8 cellular contexts compared by ENCODE assay signal in the genomic region with DNA sequence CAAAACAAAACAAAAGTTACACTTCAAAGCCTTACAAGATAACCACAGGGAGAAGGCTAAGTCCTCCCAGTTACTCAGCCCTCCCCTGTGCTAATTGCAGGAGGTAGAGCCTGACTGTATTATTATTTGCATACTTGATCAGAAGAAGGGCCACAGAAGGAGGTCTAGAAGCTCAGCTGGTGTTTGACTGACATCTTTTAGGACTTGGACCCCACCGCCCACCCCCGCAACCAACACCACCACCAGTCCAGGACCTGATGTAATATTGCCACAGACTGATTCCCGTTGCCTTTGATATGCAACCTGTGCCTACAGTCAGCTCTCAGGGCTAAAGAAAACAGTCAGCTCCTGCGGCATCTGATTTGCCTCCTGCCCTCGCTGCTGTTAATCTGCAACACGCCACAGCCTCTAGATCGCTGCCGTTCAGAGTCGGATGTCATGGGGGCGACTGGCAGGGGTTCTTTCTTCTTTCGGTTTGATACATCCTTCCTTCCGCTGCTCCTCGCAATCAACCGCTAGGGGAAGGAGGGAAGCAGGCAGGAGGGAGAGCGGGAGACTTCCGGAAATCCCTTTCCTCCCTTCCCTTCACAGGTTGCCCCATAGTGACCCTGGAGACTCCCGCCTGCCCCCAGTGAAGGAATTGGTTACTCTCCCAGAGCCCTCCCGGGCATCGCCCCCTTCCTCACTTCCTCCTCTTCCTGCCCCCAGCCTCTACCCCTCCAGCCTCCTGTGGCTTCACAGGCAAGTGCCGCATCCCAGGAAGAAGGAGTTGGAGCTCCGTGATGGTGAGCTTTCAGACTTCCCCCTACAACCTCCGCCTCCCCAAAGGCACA.
DNase-seq lines count a peak whose midpoint lies in the region; ATAC-seq, FAIRE-seq and TF ChIP-seq lines count a peak whose summit lies in the region.

No MANE protein-coding gene starts in this region.

- no peaks in the 10 kb centered on the region; the same call in none of the 2 replicates for H3K27me3 Mint-ChIP-seq in HFFc6 (ENCODE audit: insufficient read depth)
- peaks cover 7% of the 10 kb centered on the region for H3K27me3 Mint-ChIP-seq in activated naive CD4-positive, alpha-beta T cell treated with anti-CD3 and anti-CD28 coated beads, Interleukin-2, amount 10 ng/mL, durations not matched to agents 7 days and 5 days

- peak; percentile 13 for DNase-seq in activated naive CD4-positive, alpha-beta T cell treated with Interleukin-2 at 50 U/mL for 16 hours
- DNase-seq in activated naive CD4-positive, alpha-beta T cell (lab: John Stamatoyannopoulos, UW) = no peak
- DNase-seq in HFFc6 (peak; percentile 41), NCI-H1436 (lab: John Stamatoyannopoulos, UW) (peak; percentile 65), heart right ventricle (peak; percentile 14 to 15), pancreas (peak; percentile 15 to 58 (median 34)), NCI-H2081 (lab: John Stamatoyannopoulos, UW) (no peak)
- peak; percentile 30 for DNase-seq in activated naive CD4-positive, alpha-beta T cell treated with anti-CD3 and anti-CD28 coated beads, Interleukin-2, amount 10 ng/mL, durations not matched to agents 7 days and 5 days

- no peaks in the 10 kb centered on the region for H3K9me3 ChIP-seq in heart right ventricle
- no peaks in the 10 kb centered on the region for H3K9me3 ChIP-seq in pancreas

- TF ChIP-seq CTCF in HFFc6 (IDR thresholded peaks at IDR 0.05) (peak; percentile 64), heart right ventricle (IDR thresholded peaks at IDR 0.05) (peak in 7 of 9 donors; percentile 11 to 48 (median 38)), pancreas (IDR thresholded peaks at IDR 0.05) (no peak)

- peak overlapping the region in 1 of 10 donors; percentile 20 for H3K27ac ChIP-seq in heart right ventricle
- no peak overlapping the region for H3K27ac ChIP-seq in pancreas

- H3K4me1 ChIP-seq in heart right ventricle (peaks cover 0 to 12% (median 0%) of the 10 kb centered on the region in 9 donors), pancreas (no peaks in the 10 kb centered on the region)

- WGBS in heart right ventricle, 2 donors = 2 to 3% methylated on average over 22 of the region's 22 CpGs
- 17 to 24% methylated on average over 20 to 22 of the region's 22 CpGs for WGBS in pancreas, 2 donors

- H3K27me3 ChIP-seq in heart right ventricle = peaks cover 0 to 17% (median 0%) of the 10 kb centered on the region in 7 donors
- no peaks in the 10 kb centered on the region for H3K27me3 ChIP-seq in pancreas

- ATAC-seq in heart right ventricle (peak in 7 of 8 donors; percentile 41 to 93 (median 69)), pancreas (peak; percentile 74 to 90 (median 88))

- H3K36me3 Mint-ChIP-seq in HFFc6 (ENCODE audit: low read depth) = no peaks in the 10 kb centered on the region
- no peaks in the 10 kb centered on the region for H3K36me3 Mint-ChIP-seq in activated naive CD4-positive, alpha-beta T cell treated with anti-CD3 and anti-CD28 coated beads, Interleukin-2, amount 10 ng/mL, durations not matched to agents 7 days and 5 days

- peak overlapping the region; percentile 45; the same call in 1 of the 2 replicates for H3K27ac Mint-ChIP-seq in HFFc6
- H3K27ac Mint-ChIP-seq in activated naive CD4-positive, alpha-beta T cell treated with anti-CD3 and anti-CD28 coated beads, Interleukin-2, amount 10 ng/mL, durations not matched to agents 7 days and 5 days = peak overlapping the region; percentile 42

- intact Hi-C loops in heart right ventricle (cut with DNase I) = no loop called here
- intact Hi-C loops in pancreas (cut with DNase I) = no loop called here

- H3K4me3 ChIP-seq in heart right ventricle (peak overlapping the region in 9 of 10 donors; percentile 20 to 58 (median 52)), pancreas (peak overlapping the region in 2 of 4 donors; percentile 38 to 44)

- CTCF ChIA-PET in activated naive CD4-positive, alpha-beta T cell treated with anti-CD3 and anti-CD28 coated beads, Interleukin-2, amount 10 ng/mL, durations not matched to agents 7 days and 5 days (lab: Charles Lee) = no interaction called here

- H3K4me1 Mint-ChIP-seq in HFFc6 (ENCODE audit: low read depth) = peaks cover 9% of the 10 kb centered on the region
- peaks cover 5% of the 10 kb centered on the region for H3K4me1 Mint-ChIP-seq in activated naive CD4-positive, alpha-beta T cell treated with anti-CD3 and anti-CD28 coated beads, Interleukin-2, amount 10 ng/mL, durations not matched to agents 7 days and 5 days

- peak overlapping the region; percentile 89 for H3K4me3 Mint-ChIP-seq in HFFc6
- H3K4me3 Mint-ChIP-seq in activated naive CD4-positive, alpha-beta T cell treated with anti-CD3 and anti-CD28 coated beads, Interleukin-2, amount 10 ng/mL, durations not matched to agents 7 days and 5 days = peak overlapping the region; percentile 51

- no peaks in the 10 kb centered on the region for H3K9me3 Mint-ChIP-seq in HFFc6
- H3K9me3 Mint-ChIP-seq in activated naive CD4-positive, alpha-beta T cell treated with anti-CD3 and anti-CD28 coated beads, Interleukin-2, amount 10 ng/mL, durations not matched to agents 7 days and 5 days = no peaks in the 10 kb centered on the region

- H3K36me3 ChIP-seq in heart right ventricle (no peaks in the 10 kb centered on the region), pancreas (no peaks in the 10 kb centered on the region)

- FAIRE-seq in pancreas (lab: Jason Lieb, UNC) = no peak

Comparison
In these comparisons a context has a peak if more than half of its experiments do, and no peak if none do; other contexts are left out.
1. DNase-seq: peak in activated naive CD4-positive, alpha-beta T cell treated with Interleukin-2 at 50 U/mL for 16 hours (single experiment), HFFc6 (single experiment), NCI-H1436 (single experiment), activated naive CD4-positive, alpha-beta T cell treated with anti-CD3 and anti-CD28 coated beads, Interleukin-2, amount 10 ng/mL, durations not matched to agents 7 days and 5 days (single experiment), heart right ventricle (2 of 2) and pancreas (6 of 6); none in activated naive CD4-positive, alpha-beta T cell (0 of 4) and NCI-H2081 (0 of 2).
2. CTCF ChIP-seq: peak in HFFc6 (single experiment) and heart right ventricle (7 of 9); none in pancreas (0 of 4).